ENCODE assay signal across 18 cellular contexts in the genomic region with DNA sequence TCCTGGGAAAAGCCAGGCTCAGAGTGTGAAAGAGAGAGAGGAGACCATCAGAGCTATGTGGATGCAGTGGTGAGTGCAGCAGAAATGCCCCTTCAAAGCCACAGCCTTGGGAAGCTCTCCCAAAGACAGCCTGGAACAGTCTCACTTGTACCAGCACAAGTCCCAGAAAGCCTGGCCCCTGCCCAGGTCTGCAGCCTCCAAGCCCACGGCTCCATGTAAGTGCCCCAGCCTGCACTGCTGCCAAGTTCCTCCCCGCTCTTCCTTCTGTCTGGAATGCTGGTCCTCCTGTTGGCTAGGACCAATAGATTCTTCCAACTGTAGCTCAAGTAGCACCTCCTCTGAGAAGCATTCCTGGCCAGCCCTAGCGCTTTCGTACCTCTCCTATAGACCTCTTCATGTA.
DNase-seq lines count a peak whose midpoint lies in the region; ATAC-seq, FAIRE-seq and TF ChIP-seq lines count a peak whose summit lies in the region.
"Had no signal": no experiment of that assay in that cellular context is flagged by ENCODE, and none has a peak within 500 bp of the region (broad histone marks: within the 10 kb centered on the region; RNA-seq: fewer than 3 reads in every experiment).

No MANE protein-coding gene starts in this region.

- 73% methylated on average over 4 of the region's 4 CpGs for WGBS in right cardiac atrium
- 45 to 55% methylated on average over 4 of the region's 4 CpGs for WGBS in aorta, 2 donors

- H3K9me3 ChIP-seq in right cardiac atrium (ENCODE audit: control insufficient read depth, low read length) = no peaks in the 10 kb centered on the region
- H3K9me3 ChIP-seq in right atrium auricular region = no peaks in the 10 kb centered on the region
- no peaks in the 10 kb centered on the region for H3K9me3 ChIP-seq in left lung
- H3K9me3 ChIP-seq in aorta (ENCODE audit: control insufficient read depth, low read length) = no peaks in the 10 kb centered on the region
- H3K9me3 ChIP-seq: BE2C had no signal

- H3K27me3 ChIP-seq in right cardiac atrium (ENCODE audit: control insufficient read depth, insufficient read depth) (no peaks in the 10 kb centered on the region), right atrium auricular region (no peaks in the 10 kb centered on the region), left lung (no peaks in the 10 kb centered on the region), aorta (ENCODE audit: control insufficient read depth in 1 of 2, insufficient read depth in 2 of 2, low read length in 1 of 2) (no peaks in the 10 kb centered on the region)
- H3K27me3 ChIP-seq: BE2C had no signal

- ATAC-seq in right cardiac atrium (no peak), left lung (peak; percentile 41), aorta (ENCODE audit: low FRiP score) (peak; percentile 19)
- ATAC-seq: A549, GM12878 had no signal

- TF ChIP-seq CTCF in right atrium auricular region (IDR thresholded peaks at IDR 0.05) (no peak), left lung (IDR thresholded peaks at IDR 0.05) (no peak)

- H3K27ac ChIP-seq in right cardiac atrium (ENCODE audit: low read length) (no peak overlapping the region), right atrium auricular region (no peak overlapping the region), left lung (no peak overlapping the region), aorta (ENCODE audit: low read depth in 1 of 2, low read length in 2 of 2) (no peak overlapping the region)
- H3K27ac ChIP-seq: C4-2B, GM23248 had no signal

- H3K4me1 ChIP-seq in right cardiac atrium (ENCODE audit: control insufficient read depth, insufficient read depth, low read length) (no peaks in the 10 kb centered on the region), right atrium auricular region (no peaks in the 10 kb centered on the region), left lung (no peaks in the 10 kb centered on the region), aorta (ENCODE audit: control insufficient read depth in 1 of 2, insufficient read depth in 2 of 2, low read length in 2 of 2) (peaks cover 0 to 2% of the 10 kb centered on the region in 2 donors)
- H3K4me1 ChIP-seq: BE2C had no signal

- intact Hi-C loops in right cardiac atrium (cut with DNase I) = no loop called here
- intact Hi-C loops in left lung (cut with DNase I) = no loop called here
- intact Hi-C loops in aorta (cut with DNase I) = no loop called here

- H3K36me3 ChIP-seq in right atrium auricular region (no peaks in the 10 kb centered on the region), left lung (no peaks in the 10 kb centered on the region), aorta (ENCODE audit: control insufficient read depth in 1 of 2, insufficient read depth in 2 of 2, low read length in 1 of 2) (no peaks in the 10 kb centered on the region)
- H3K36me3 ChIP-seq: BE2C had no signal

- no peak for FAIRE-seq in RCC 7860 (lab: Jason Lieb, UNC)
- FAIRE-seq: A549, D721Med, GM12878, GM18507 had no signal

- peak in 2 of 3 donors; percentile 60 to 70 for DNase-seq in right cardiac atrium
- DNase-seq in right atrium auricular region (ENCODE audit: low spot score) = no peak
- DNase-seq in NCI-H446 treated with DMSO at 0.1 percent for 48 hours (lab: John Stamatoyannopoulos, UW) = peak; percentile 97
- peak in 1 of 2 donors; percentile 39 for DNase-seq in left lung
- no peak for DNase-seq in aorta
- DNase-seq in SW 1271 (lab: John Stamatoyannopoulos, UW) = no peak
- DNase-seq in EL = no peak
- no peak for DNase-seq in RCC 7860 (ENCODE audit: low spot score)
- DNase-seq: BE2C; CD4-positive, alpha-beta memory T cell; DMS153; GM23248; H9 had no signal

- H3K4me3 ChIP-seq in right cardiac atrium (ENCODE audit: low read length) (no peak overlapping the region), right atrium auricular region (no peak overlapping the region), left lung (no peak overlapping the region), aorta (ENCODE audit: low read length in 2 of 2) (no peak overlapping the region)
- H3K4me3 ChIP-seq: A549, GM12878, GM23248 had no signal

Comparison
In these comparisons a context has a peak if more than half of its experiments do, and no peak if none do; other contexts are left out.
1. DNase-seq: peak in right cardiac atrium (2 of 3) and NCI-H446 treated with DMSO at 0.1 percent for 48 hours (single experiment); none in right atrium auricular region (single experiment), aorta (0 of 2), SW 1271 (0 of 2), EL (single experiment) and RCC 7860 (single experiment).
2. ATAC-seq: peak in left lung (single experiment) and aorta (single experiment); none in right cardiac atrium (0 of 2).